In genomic region chr15:92149029-92149428, GRCh38 we compare ENCODE assay signal across 16 cellular contexts.
"Had no signal": no experiment of that assay in that cellular context is flagged by ENCODE, and none has a peak within 500 bp of the region (broad histone marks: within the 10 kb centered on the region; RNA-seq: fewer than 3 reads in every experiment).

No MANE protein-coding gene starts in this region.

- H3K27ac ChIP-seq: colonic mucosa, heart left ventricle, neutrophil, right atrium auricular region, stomach, thyroid gland, uterus had no signal

- ATAC-seq: activated CD4-positive, alpha-beta T cell treated with anti-CD3 and anti-CD28 coated beads for 36 hours; activated CD8-positive, alpha-beta T cell treated with anti-CD3 and anti-CD28 coated beads for 36 hours; activated naive CD8-positive, alpha-beta T cell treated with anti-CD3 and anti-CD28 coated beads, Interleukin-2, amount 50 U/mL, for 24 hours; heart left ventricle; naive thymus-derived CD4-positive, alpha-beta T cell had no signal

- H3K27me3 ChIP-seq: colonic mucosa, heart left ventricle, neutrophil, right atrium auricular region, stomach, thyroid gland, uterus had no signal

- H3K36me3 ChIP-seq: colonic mucosa, uterus had no signal

- H3K4me3 ChIP-seq: colonic mucosa, heart left ventricle, right atrium auricular region, stomach, thyroid gland, uterus had no signal

- DNase-seq: activated CD4-positive, alpha-beta T cell treated with anti-CD3 and anti-CD28 coated beads for 36 hours; activated CD8-positive, alpha-beta T cell treated with anti-CD3 and anti-CD28 coated beads for 36 hours; activated naive CD4-positive, alpha-beta T cell; activated naive CD8-positive, alpha-beta T cell treated with anti-CD3 and anti-CD28 coated beads, Interleukin-2, amount 50 U/mL, for 24 hours; caudate nucleus; colonic mucosa; effector CD8-positive, alpha-beta T cell; foreskin melanocyte; heart left ventricle; naive thymus-derived CD4-positive, alpha-beta T cell; small intestine; stomach; thyroid gland; uterus had no signal

- H3K9me3 ChIP-seq: colonic mucosa, heart left ventricle, neutrophil, right atrium auricular region, stomach, thyroid gland, uterus had no signal

- H3K4me1 ChIP-seq: colonic mucosa, right atrium auricular region, stomach, thyroid gland, uterus had no signal
